Comparison of ENCODE assay signal across 1 cellular context in genomic region chr12:130877333-130877732, GRCh38.
TF ChIP-seq lines count a peak whose summit lies in the region.

No MANE protein-coding gene starts in this region.

TF ChIP-seq in A549, 52 proteins besides CTCF, POLR2A, EP300 and RAD21 (continued from another document):
- TF ChIP-seq PBX3 (IDR thresholded peaks at IDR 0.05) (no peak), TP53 (CRISPR knock-in tag; IDR thresholded peaks at IDR 0.05) (0 out of 2 replicates have a peak, but pooled peaks have one; percentile 76)
